ENCODE assay signal across 25 cellular contexts in the genomic region with DNA sequence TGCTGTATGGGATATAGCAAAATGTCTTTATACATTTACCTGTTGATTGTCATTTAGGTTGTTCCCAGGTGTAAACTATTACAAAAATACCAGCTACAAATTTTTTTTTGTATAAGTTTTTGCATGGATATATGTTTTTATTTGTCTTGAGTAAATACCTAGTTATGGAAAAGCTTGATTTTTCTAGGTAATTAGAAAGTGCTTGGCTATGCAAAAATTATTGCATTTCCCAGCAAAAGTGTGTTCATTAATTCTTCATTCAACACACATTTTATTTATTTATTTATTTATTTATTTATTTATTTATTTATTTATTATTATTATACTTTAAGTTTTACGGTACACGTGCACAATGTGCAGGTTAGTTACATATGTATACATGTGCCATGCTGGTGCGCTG.
"Had no signal": no experiment of that assay in that cellular context is flagged by ENCODE, and none has a peak within 500 bp of the region (broad histone marks: within the 10 kb centered on the region; RNA-seq: fewer than 3 reads in every experiment).

No MANE protein-coding gene starts in this region.

- H3K27ac ChIP-seq: neural progenitor cell, ovary, parathyroid adenoma, psoas muscle, skin epidermis, spleen, stomach, testis, tibial artery, transverse colon, upper lobe of right lung, uterus had no signal

- H3K27me3 ChIP-seq: neural progenitor cell, ovary, spleen, stomach, testis, tibial artery, transverse colon, upper lobe of right lung, uterus had no signal

- ATAC-seq: naive thymus-derived CD4-positive, alpha-beta T cell; natural killer cell; right cardiac atrium; sciatic nerve; stimulated activated effector memory CD8-positive, alpha-beta T cell treated with anti-CD3 and anti-CD28 coated beads, Interleukin-12 subunit alpha, Interleukin-12 subunit beta, amount 100 ng/mL, for 72 hours; stimulated activated naive B cell treated with anti-CD40 and anti-IgM and Interleukin-4, amounts not matched to agents 10 μg/mL and 1 μg/mL and 100 μg/mL, for 72 hours; upper lobe of right lung had no signal

- H3K9ac ChIP-seq: neural progenitor cell, parathyroid adenoma had no signal

- H3K4me3 ChIP-seq: neural progenitor cell, ovary, psoas muscle, skin epidermis, smooth muscle cell, spleen, stomach, testis, tibial artery, transverse colon, upper lobe of right lung, uterus had no signal

- DNase-seq: naive thymus-derived CD4-positive, alpha-beta T cell; natural killer cell; occipital lobe; ovary; psoas muscle; right cardiac atrium; spleen; stimulated activated CD4-positive, alpha-beta T cell treated with anti-CD3 and anti-CD28 coated beads, Interleukin-12 subunit alpha, Interleukin-12 subunit beta, amount 100 ng/mL, for 4 hours; stimulated activated CD4-positive, alpha-beta T cell treated with anti-CD3 and anti-CD28 coated beads, Interleukin-1b, Interleukin-23, amount 100 ng/mL, for 48 hours; stimulated activated CD4-positive, alpha-beta T cell treated with anti-CD3 and anti-CD28 coated beads, Interleukin-4, amount 100 ng/mL, for 1 hour; stimulated activated CD4-positive, alpha-beta T cell treated with anti-CD3 and anti-CD28 coated beads, Interleukin-4, amount 100 ng/mL, for 4 hours; stimulated activated naive B cell treated with anti-CD40 and anti-IgM and Interleukin-4, amounts not matched to agents 10 μg/mL and 1 μg/mL and 100 μg/mL, for 72 hours; stimulated activated naive CD4-positive, alpha-beta T cell treated with Interleukin-2 at 50 U/mL for 16 hours; stomach; testis; tibial artery; transverse colon; upper lobe of right lung; uterus had no signal

- H3K9me3 ChIP-seq: ovary, psoas muscle, spleen, stomach, testis, tibial artery, transverse colon, upper lobe of right lung, uterus had no signal

- H2AFZ ChIP-seq: neural progenitor cell, parathyroid adenoma had no signal

- H3K4me2 ChIP-seq: neural progenitor cell, smooth muscle cell had no signal

- H3K79me2 ChIP-seq: parathyroid adenoma had no signal

- H3K36me3 ChIP-seq: neural progenitor cell, ovary, spleen, stomach, tibial artery, transverse colon, upper lobe of right lung, uterus had no signal

- H3K4me1 ChIP-seq: neural progenitor cell, parathyroid adenoma, psoas muscle, testis, tibial artery, uterus had no signal
